In the genomic region with DNA sequence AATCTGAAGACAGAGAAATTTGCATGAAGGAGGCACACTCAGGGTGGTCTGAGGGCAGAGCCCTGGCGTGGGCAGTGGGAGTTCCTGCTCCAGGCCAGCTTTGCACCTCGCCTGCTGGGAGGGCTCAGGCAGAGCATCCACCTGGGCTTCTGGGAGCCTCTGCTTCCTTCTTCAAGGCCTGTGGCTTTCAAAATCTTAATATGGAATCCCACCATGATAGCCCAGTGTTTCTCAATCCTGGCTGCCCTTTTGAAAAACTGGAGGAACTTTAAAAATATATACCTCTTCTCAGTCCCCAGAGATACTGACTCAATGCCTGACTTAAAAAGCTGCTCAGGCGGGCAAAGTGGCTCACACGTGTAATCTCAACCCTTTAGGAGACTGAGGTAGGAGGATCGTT, we compare ENCODE assay signal across 1 cellular context.
TF ChIP-seq lines count a peak whose summit lies in the region.

No MANE protein-coding gene starts in this region.

TF ChIP-seq in WTC11, 78 proteins besides CTCF, POLR2A, EP300 and RAD21 (continued from another document):
- TF ChIP-seq, protein P1, sequence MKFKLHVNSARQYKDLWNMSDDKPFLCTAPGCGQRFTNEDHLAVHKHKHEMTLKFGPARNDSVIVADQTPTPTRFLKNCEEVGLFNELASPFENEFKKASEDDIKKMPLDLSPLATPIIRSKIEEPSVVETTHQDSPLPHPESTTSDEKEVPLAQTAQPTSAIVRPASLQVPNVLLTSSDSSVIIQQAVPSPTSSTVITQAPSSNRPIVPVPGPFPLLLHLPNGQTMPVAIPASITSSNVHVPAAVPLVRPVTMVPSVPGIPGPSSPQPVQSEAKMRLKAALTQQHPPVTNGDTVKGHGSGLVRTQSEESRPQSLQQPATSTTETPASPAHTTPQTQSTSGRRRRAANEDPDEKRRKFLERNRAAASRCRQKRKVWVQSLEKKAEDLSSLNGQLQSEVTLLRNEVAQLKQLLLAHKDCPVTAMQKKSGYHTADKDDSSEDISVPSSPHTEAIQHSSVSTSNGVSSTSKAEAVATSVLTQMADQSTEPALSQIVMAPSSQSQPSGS (CRISPR knock-in tag; IDR thresholded peaks at IDR 0.05; ENCODE audit: borderline replicate concordance, low read depth), result no peak
- TF ChIP-seq ZNF416 (CRISPR knock-in tag; IDR thresholded peaks at IDR 0.05) (no peak), ZNF232 (CRISPR knock-in tag; IDR thresholded peaks at IDR 0.05) (no peak), TP53 (CRISPR knock-in tag; IDR thresholded peaks at IDR 0.05) (no peak), FOXJ3 (CRISPR knock-in tag; IDR thresholded peaks at IDR 0.05; ENCODE audit: borderline replicate concordance) (no peak), CREB1 (CRISPR knock-in tag; IDR thresholded peaks at IDR 0.05) (no peak)
- TF ChIP-seq, protein P2, sequence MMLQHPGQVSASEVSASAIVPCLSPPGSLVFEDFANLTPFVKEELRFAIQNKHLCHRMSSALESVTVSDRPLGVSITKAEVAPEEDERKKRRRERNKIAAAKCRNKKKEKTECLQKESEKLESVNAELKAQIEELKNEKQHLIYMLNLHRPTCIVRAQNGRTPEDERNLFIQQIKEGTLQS (CRISPR knock-in tag; conservative IDR thresholded peaks at IDR 0.05), result no peak
